ENCODE assay signal across 11 cellular contexts in the genomic region with DNA sequence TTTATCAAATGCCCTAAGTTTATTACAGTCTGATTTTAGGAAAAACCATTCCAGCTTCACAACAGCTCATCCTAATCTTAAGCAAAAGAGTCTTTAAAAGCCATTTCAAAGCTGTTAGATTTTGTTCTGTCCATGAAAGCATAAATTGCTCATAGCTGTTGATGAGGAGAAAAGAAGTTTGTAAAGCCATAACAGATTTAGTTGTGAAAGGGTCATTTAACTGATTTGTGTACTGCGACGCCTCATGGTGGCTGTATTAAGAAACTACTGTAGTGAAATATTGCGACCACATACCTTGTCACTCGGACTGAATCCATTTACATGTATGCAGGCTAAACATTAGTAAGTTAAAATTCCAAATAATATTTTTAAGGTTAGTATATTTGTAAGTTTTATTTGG. TPM values are rescaled to one million over a fixed set of nuclear protein-coding genes. Genes with fewer than 3 reads are reported as not detected.
A peak's percentile ranks its signal among the peaks of the same experiment; 100 is the strongest.
DNase-seq lines count a peak whose midpoint lies in the region; ATAC-seq and TF ChIP-seq lines count a peak whose summit lies in the region.
"Had no signal": no experiment of that assay in that cellular context is flagged by ENCODE, and none has a peak within 500 bp of the region (broad histone marks: within the 10 kb centered on the region; RNA-seq: fewer than 3 reads in every experiment).

No MANE protein-coding gene starts in this region.

- H3K27me3 ChIP-seq in cardiac muscle cell (no peaks in the 10 kb centered on the region), fibroblast of lung (ENCODE audit: control insufficient read depth, insufficient read depth, low read length) (no peaks in the 10 kb centered on the region), testis (no peaks in the 10 kb centered on the region)
- H3K27me3 ChIP-seq in effector memory CD4-positive, alpha-beta T cell (replicated peaks; ENCODE audit: control insufficient read depth, insufficient read depth, low read length, poor library complexity, severe bottlenecking): no peaks in the 10 kb centered on the region

- H3K9ac ChIP-seq in fibroblast of lung (ENCODE audit: insufficient read depth, low read length): no peak overlapping the region

- TF ChIP-seq CTCF in cardiac muscle cell (IDR thresholded peaks at IDR 0.05; ENCODE audit: low read depth, low read length) (peak; percentile 33), fibroblast of lung (conservative IDR thresholded peaks at IDR 0.05 in 1 of 2, IDR thresholded peaks at IDR 0.05 in 1 of 2; ENCODE audit: low read depth in 1 of 2, low read length in 2 of 2) (no peak), testis (IDR thresholded peaks at IDR 0.05) (peak in 2 of 3 experiments; percentile 12 to 28)

- no peaks in the 10 kb centered on the region for H3K79me2 ChIP-seq in fibroblast of lung (ENCODE audit: control insufficient read depth, insufficient read depth, low read length)

- no peak overlapping the region for H3K27ac ChIP-seq in cardiac muscle cell
- no peak overlapping the region for H3K27ac ChIP-seq in fibroblast of lung (ENCODE audit: insufficient read depth, low read length)
- no peak overlapping the region for H3K27ac ChIP-seq in testis
- no peak overlapping the region for H3K27ac ChIP-seq in effector memory CD4-positive, alpha-beta T cell (ENCODE audit: insufficient read depth, low read length, poor library complexity, severe bottlenecking)
- H3K27ac ChIP-seq: epithelial cell of prostate had no signal

- no peaks in the 10 kb centered on the region for H3K9me3 ChIP-seq in cardiac muscle cell (ENCODE audit: low read depth)
- H3K9me3 ChIP-seq in fibroblast of lung (ENCODE audit: control insufficient read depth, insufficient read depth, low read depth, low read length): no peaks in the 10 kb centered on the region
- H3K9me3 ChIP-seq in testis: no peaks in the 10 kb centered on the region
- no peaks in the 10 kb centered on the region for H3K9me3 ChIP-seq in effector memory CD4-positive, alpha-beta T cell (ENCODE audit: control insufficient read depth, low read length)

- H3K36me3 ChIP-seq in cardiac muscle cell (no peaks in the 10 kb centered on the region), fibroblast of lung (ENCODE audit: control insufficient read depth, insufficient read depth, low read length) (no peaks in the 10 kb centered on the region), testis (ENCODE audit: low read depth, missing control alignments) (no peaks in the 10 kb centered on the region)
- H3K36me3 ChIP-seq in effector memory CD4-positive, alpha-beta T cell (ENCODE audit: control insufficient read depth, insufficient read depth, low read length): no peaks in the 10 kb centered on the region

- no peaks in the 10 kb centered on the region for H4K20me1 ChIP-seq in fibroblast of lung (ENCODE audit: control insufficient read depth, extremely low read depth, insufficient read depth, low read length)

- H3K4me2 ChIP-seq in fibroblast of lung (ENCODE audit: extremely low read depth, insufficient read depth, low read length): no peak overlapping the region

- DNase-seq in cardiac muscle cell (ENCODE audit: low read depth in 1 of 2, low spot score in 1 of 2) (peak; percentile 4 to 46), cardiac septum (ENCODE audit: low spot score) (no peak), OCI-M1 (lab: John Stamatoyannopoulos, UW) (peak; percentile 39), fibroblast of lung (ENCODE audit: low read depth in 2 of 2) (peak; percentile 14 to 20), testis (no peak), NCI-H1105 (lab: John Stamatoyannopoulos, UW) (no peak)
- no peak for DNase-seq in effector memory CD4-positive, alpha-beta T cell
- DNase-seq: activated CD4-positive, alpha-beta memory T cell treated with anti-CD3 and anti-CD28 coated beads for 36 hours; NCI-H187 treated with DMSO at 0.1 percent for 48 hours had no signal

- intact Hi-C loops in cardiac septum (cut with DNase I) (loop anchor here (5.0 kb wide), 1 partner anchor 306 kb away; no protein-coding TSS in a partner anchor), testis (cut with DNase I; ENCODE audit: low total_unique reads) (no loop called here)

- no peak for TF ChIP-seq POLR2A in testis (IDR thresholded peaks at IDR 0.05)

- no peak overlapping the region for H2AFZ ChIP-seq in fibroblast of lung (ENCODE audit: low read length)

- H3K4me1 ChIP-seq in cardiac muscle cell (ENCODE audit: low read depth) (no peaks in the 10 kb centered on the region), fibroblast of lung (ENCODE audit: control insufficient read depth, extremely low read depth, insufficient read depth, low read length) (no peaks in the 10 kb centered on the region), testis (no peaks in the 10 kb centered on the region)
- H3K4me1 ChIP-seq in effector memory CD4-positive, alpha-beta T cell (ENCODE audit: control insufficient read depth, insufficient read depth, low read length, poor library complexity, severe bottlenecking): no peaks in the 10 kb centered on the region

- WGBS in testis, 2 donors: 61 to 75% methylated on average over 4 of the region's 4 CpGs

- H3K4me3 ChIP-seq in cardiac muscle cell (no peak overlapping the region), fibroblast of lung (replicated peaks in 1 of 4; ENCODE audit: control extremely low read depth in 1 of 4, insufficient read depth in 1 of 4, low read depth in 3 of 4, low read length in 4 of 4) (no peak overlapping the region), testis (no peak overlapping the region)
- no peak overlapping the region for H3K4me3 ChIP-seq in effector memory CD4-positive, alpha-beta T cell (ENCODE audit: insufficient read depth, low read depth, low read length, poor library complexity, severe bottlenecking)

- no peak for ATAC-seq in HG02571 (IDR thresholded peaks at IDR 0.05; ENCODE audit: unreplicated experiment)

RNA-seq across cellular contexts. Expression of a gene that starts 20.9 kb away (rescaled TPM):
- total RNA-seq in cardiac muscle cell (63.5 and 96.2 TPM in 2 replicates), cardiac septum (45.3 TPM), fibroblast of lung (55.0 and 71.2 TPM in 2 replicates), testis (100 to 1,000 TPM; 312 to 317 TPM)
- polyA plus RNA-seq in cardiac muscle cell (77.5 and 120 TPM in 2 replicates), fibroblast of lung (34.9 and 50.0 TPM in 2 replicates), testis (ENCODE audit: insufficient read depth, low read depth, low replicate concordance) (93.3 TPM)
- 16.5 and 28.7 TPM in 2 replicates for polyA plus RNA-seq in fibroblast of lung (2012)
- polyA minus RNA-seq in fibroblast of lung (ENCODE audit: low replicate concordance): 35.0 and 57.4 TPM in 2 replicates

Comparison
In these comparisons a context has a peak if more than half of its experiments do, and no peak if none do; other contexts are left out.
1. DNase-seq: peak in cardiac muscle cell (2 of 2), OCI-M1 (single experiment) and fibroblast of lung (2 of 2); none in cardiac septum (single experiment), testis (single experiment), effector memory CD4-positive, alpha-beta T cell (0 of 3) and NCI-H1105 (single experiment).
2. CTCF ChIP-seq: peak in cardiac muscle cell (single experiment) and testis (2 of 3); none in fibroblast of lung (0 of 2).